Comparison of ENCODE assay signal across 15 cellular contexts in genomic region chr6:42932412-42932811, GRCh38. TPM values are rescaled to one million over a fixed set of nuclear protein-coding genes. Genes with fewer than 3 reads are reported as not detected.
DNase-seq lines count a peak whose midpoint lies in the region; ATAC-seq and TF ChIP-seq lines count a peak whose summit lies in the region.
"Had no signal": no experiment of that assay in that cellular context is flagged by ENCODE, and none has a peak within 500 bp of the region (broad histone marks: within the 10 kb centered on the region; RNA-seq: fewer than 3 reads in every experiment).

No MANE protein-coding gene starts in this region.

- no peaks in the 10 kb centered on the region for H3K27me3 ChIP-seq in SU-DHL-6 (ENCODE audit: low read length)
- no peaks in the 10 kb centered on the region for H3K27me3 ChIP-seq in endodermal cell (ENCODE audit: control insufficient read depth, insufficient read depth, low read length, poor library complexity, severe bottlenecking)

- peaks cover 57% of the 10 kb centered on the region for H3K4me1 Mint-ChIP-seq in activated T-cell treated with anti-CD3 and anti-CD28 coated beads, Interleukin-2, amount 50 U/mL, for 24 hours (ENCODE audit: low read depth)
- peaks cover 25% of the 10 kb centered on the region for H3K4me1 Mint-ChIP-seq in endodermal cell
- peaks cover 50% of the 10 kb centered on the region for H3K4me1 Mint-ChIP-seq in stimulated activated effector memory CD8-positive, alpha-beta T cell treated with anti-CD3 and anti-CD28 coated beads, Interleukin-12 subunit alpha, Interleukin-12 subunit beta, amount 100 ng/mL, for 72 hours

- no peaks in the 10 kb centered on the region for H3K27me3 Mint-ChIP-seq in activated T-cell treated with anti-CD3 and anti-CD28 coated beads, Interleukin-2, amount 50 U/mL, for 24 hours
- H3K27me3 Mint-ChIP-seq in endodermal cell (ENCODE audit: insufficient read depth) = no peaks in the 10 kb centered on the region
- H3K27me3 Mint-ChIP-seq: activated CD4-positive, alpha-beta T cell treated with anti-CD3 and anti-CD28 coated beads, Interleukin-2, amount 10 ng/mL, durations not matched to agents 7 days and 5 days had no signal

- H3K79me2 ChIP-seq in SU-DHL-6 (ENCODE audit: insufficient read depth, low read length) = peaks cover 59% of the 10 kb centered on the region

- peaks cover 9% of the 10 kb centered on the region; the same call in 1 of the 2 replicates for H3K36me3 ChIP-seq in SU-DHL-6 (ENCODE audit: low read length)
- peaks cover 44% of the 10 kb centered on the region for H3K36me3 ChIP-seq in endodermal cell (ENCODE audit: control insufficient read depth, insufficient read depth, low read length)

- no peak for TF ChIP-seq CTCF in SU-DHL-6 (IDR thresholded peaks at IDR 0.05; ENCODE audit: insufficient read depth, low read length, poor library complexity, severe bottlenecking)
- TF ChIP-seq CTCF in endodermal cell (conservative IDR thresholded peaks at IDR 0.05) = no peak
- TF ChIP-seq CTCF in coronary artery (IDR thresholded peaks at IDR 0.05) = no peak

- H3K27ac ChIP-seq in SU-DHL-6 (ENCODE audit: low read depth, low read length) (no peak overlapping the region), endodermal cell (ENCODE audit: low read depth, low read length) (no peak overlapping the region), coronary artery (no peak overlapping the region)

- H3K4me2 ChIP-seq in SU-DHL-6 (ENCODE audit: low read depth, low read length, poor library complexity, severe bottlenecking) = peak overlapping the region; percentile 16

- H2AFZ ChIP-seq in SU-DHL-6 (ENCODE audit: low read depth, low read length, severe bottlenecking) = no peak overlapping the region

- peak overlapping the region; percentile 81 for H3K27ac Mint-ChIP-seq in activated T-cell treated with anti-CD3 and anti-CD28 coated beads, Interleukin-2, amount 50 U/mL, for 24 hours
- no peak overlapping the region for H3K27ac Mint-ChIP-seq in endodermal cell
- H3K27ac Mint-ChIP-seq in stimulated activated effector memory CD8-positive, alpha-beta T cell treated with anti-CD3 and anti-CD28 coated beads, Interleukin-12 subunit alpha, Interleukin-12 subunit beta, amount 100 ng/mL, for 72 hours = peak overlapping the region; percentile 96

- H3K9me3 Mint-ChIP-seq in activated T-cell treated with anti-CD3 and anti-CD28 coated beads, Interleukin-2, amount 50 U/mL, for 24 hours = no peaks in the 10 kb centered on the region
- no peaks in the 10 kb centered on the region for H3K9me3 Mint-ChIP-seq in endodermal cell
- no peaks in the 10 kb centered on the region for H3K9me3 Mint-ChIP-seq in stimulated activated effector memory CD8-positive, alpha-beta T cell treated with anti-CD3 and anti-CD28 coated beads, Interleukin-12 subunit alpha, Interleukin-12 subunit beta, amount 100 ng/mL, for 72 hours
- H3K9me3 Mint-ChIP-seq: activated CD4-positive, alpha-beta T cell treated with anti-CD3 and anti-CD28 coated beads, Interleukin-2, amount 10 ng/mL, durations not matched to agents 7 days and 5 days had no signal

- no peak for ATAC-seq in stimulated activated effector memory CD8-positive, alpha-beta T cell treated with anti-CD3 and anti-CD28 coated beads, Interleukin-12 subunit alpha, Interleukin-12 subunit beta, amount 100 ng/mL, for 72 hours

- H3F3A ChIP-seq in SU-DHL-6 (ENCODE audit: insufficient read depth) = peaks cover 22% of the 10 kb centered on the region

- peak overlapping the region; percentile 51 for H3K4me3 Mint-ChIP-seq in activated T-cell treated with anti-CD3 and anti-CD28 coated beads, Interleukin-2, amount 50 U/mL, for 24 hours
- peak overlapping the region; percentile 3 for H3K4me3 Mint-ChIP-seq in endodermal cell
- H3K4me3 Mint-ChIP-seq in stimulated activated effector memory CD8-positive, alpha-beta T cell treated with anti-CD3 and anti-CD28 coated beads, Interleukin-12 subunit alpha, Interleukin-12 subunit beta, amount 100 ng/mL, for 72 hours = peak overlapping the region; percentile 98

- DNase-seq in activated T-cell treated with anti-CD3 and anti-CD28 coated beads, Interleukin-2, amount 50 U/mL, for 24 hours = no peak
- DNase-seq in activated T-cell treated with anti-CD3 and anti-CD28 coated beads for 4 hours (no peak), endodermal cell (no peak), NCI-H1417 (lab: John Stamatoyannopoulos, UW) (no peak), NCI-H69 (lab: John Stamatoyannopoulos, UW) (no peak), coronary artery (ENCODE audit: low spot score) (no peak)
- no peak for DNase-seq in stimulated activated effector memory CD8-positive, alpha-beta T cell treated with anti-CD3 and anti-CD28 coated beads, Interleukin-12 subunit alpha, Interleukin-12 subunit beta, amount 100 ng/mL, for 72 hours (ENCODE audit: low spot score in 2 of 2)
- DNase-seq: activated CD4-positive, alpha-beta T cell treated with anti-CD3 and anti-CD28 coated beads, Interleukin-2, amount 10 ng/mL, durations not matched to agents 7 days and 5 days; amniotic stem cell; EL; NCI-H187 had no signal

- H4K20me1 ChIP-seq in SU-DHL-6 (ENCODE audit: low read depth, low read length) = no peaks in the 10 kb centered on the region; the same call in 1 of the 2 replicates

- H3K4me1 ChIP-seq in endodermal cell (ENCODE audit: control insufficient read depth, insufficient read depth, low read length) = peaks cover 5% of the 10 kb centered on the region

- H3K9me3 ChIP-seq in SU-DHL-6 (ENCODE audit: insufficient read depth, low read length) = no peaks in the 10 kb centered on the region
- no peaks in the 10 kb centered on the region for H3K9me3 ChIP-seq in endodermal cell (ENCODE audit: control insufficient read depth, low read length)

- H3K36me3 Mint-ChIP-seq in activated T-cell treated with anti-CD3 and anti-CD28 coated beads, Interleukin-2, amount 50 U/mL, for 24 hours (ENCODE audit: low read depth) = peaks cover 79% of the 10 kb centered on the region
- H3K36me3 Mint-ChIP-seq in endodermal cell (ENCODE audit: low read depth) = peaks cover 38% of the 10 kb centered on the region
- H3K36me3 Mint-ChIP-seq in stimulated activated effector memory CD8-positive, alpha-beta T cell treated with anti-CD3 and anti-CD28 coated beads, Interleukin-12 subunit alpha, Interleukin-12 subunit beta, amount 100 ng/mL, for 72 hours = peaks cover 80% of the 10 kb centered on the region

- H3K4me3 ChIP-seq in SU-DHL-6 (ENCODE audit: insufficient read depth, low read length, poor library complexity, severe bottlenecking) = no peak overlapping the region
- no peak overlapping the region for H3K4me3 ChIP-seq in endodermal cell (ENCODE audit: low read length)
- no peak overlapping the region for H3K4me3 ChIP-seq in coronary artery

- H3K9me2 ChIP-seq in SU-DHL-6 (replicated peaks; ENCODE audit: insufficient read depth, low read length) = no peaks in the 10 kb centered on the region

- WGBS in endodermal cell (ENCODE audit: insufficient coverage in 1 of 2, insufficient read length in 1 of 2), 2 experiments = 91% methylated on average over 2 of the region's 3 CpGs; no CpG with 5 or more reads in 1 of the 2 experiments

- H3K9ac ChIP-seq in SU-DHL-6 (ENCODE audit: low read length) (no peak overlapping the region), endodermal cell (ENCODE audit: extremely low read depth, low read length, poor library complexity, severe bottlenecking) (no peak overlapping the region)

RNA-seq across cellular contexts. Expression of gene CNPY3, which starts 3.1 kb away (rescaled TPM):
- 10 to 100 TPM; 72.7 to 73.6 TPM for total RNA-seq in endodermal cell
- polyA plus RNA-seq in endodermal cell (2013, experiment 1 of 2) = 57.4 TPM
- polyA plus RNA-seq in endodermal cell (2013, experiment 2 of 2) = 50.6 TPM

RNA-seq across cellular contexts. Expression of gene PTCRA, which starts 16.6 kb away (rescaled TPM):
- not detected for total RNA-seq in endodermal cell
- polyA plus RNA-seq in endodermal cell (2013, experiment 1 of 2) = not detected
- polyA plus RNA-seq in endodermal cell (2013, experiment 2 of 2) = not detected
- total RNA-seq: activated CD4-positive, alpha-beta T cell treated with anti-CD3 and anti-CD28 coated beads, Interleukin-2, amount 10 ng/mL, durations not matched to agents 7 days and 5 days; frontal cortex had no signal
- polyA plus RNA-seq: keratinocyte, neural cell had no signal

RNA-seq across cellular contexts. Expression of gene GNMT, which starts 28.1 kb away (rescaled TPM):
- total RNA-seq in endodermal cell = under 1 TPM; 0.75 to 0.84 TPM
- polyA plus RNA-seq in endodermal cell (2013, experiment 1 of 2) = 1.1 TPM
- 1.1 TPM for polyA plus RNA-seq in endodermal cell (2013, experiment 2 of 2)
- total RNA-seq: frontal cortex had no signal

RNA-seq across cellular contexts. Expression of gene PEX6, which starts 46.6 kb away (rescaled TPM):
- 10 to 100 TPM; 17.2 to 21.4 TPM for total RNA-seq in endodermal cell
- 8.5 TPM for polyA plus RNA-seq in endodermal cell (2013, experiment 1 of 2)
- 7.7 TPM for polyA plus RNA-seq in endodermal cell (2013, experiment 2 of 2)

RNA-seq across cellular contexts. Expression of gene PPP2R5D, which starts 52.0 kb away (rescaled TPM):
- total RNA-seq in endodermal cell = 10 to 100 TPM; 57.5 to 59.1 TPM
- polyA plus RNA-seq in endodermal cell (2013, experiment 1 of 2) = 62.5 TPM
- polyA plus RNA-seq in endodermal cell (2013, experiment 2 of 2) = 65.9 TPM

Comparison
In these comparisons a context has a peak if more than half of its experiments do, and no peak if none do; other contexts are left out.
1. H3K4me3 Mint-ChIP-seq: peak in every context shown above with its lines; median percentile 98 in stimulated activated effector memory CD8-positive, alpha-beta T cell treated with anti-CD3 and anti-CD28 coated beads, Interleukin-12 subunit alpha, Interleukin-12 subunit beta, amount 100 ng/mL, for 72 hours; 51 in activated T-cell treated with anti-CD3 and anti-CD28 coated beads, Interleukin-2, amount 50 U/mL, for 24 hours; 3 in endodermal cell.